Comparison of ENCODE assay signal across 12 cellular contexts in the genomic region with DNA sequence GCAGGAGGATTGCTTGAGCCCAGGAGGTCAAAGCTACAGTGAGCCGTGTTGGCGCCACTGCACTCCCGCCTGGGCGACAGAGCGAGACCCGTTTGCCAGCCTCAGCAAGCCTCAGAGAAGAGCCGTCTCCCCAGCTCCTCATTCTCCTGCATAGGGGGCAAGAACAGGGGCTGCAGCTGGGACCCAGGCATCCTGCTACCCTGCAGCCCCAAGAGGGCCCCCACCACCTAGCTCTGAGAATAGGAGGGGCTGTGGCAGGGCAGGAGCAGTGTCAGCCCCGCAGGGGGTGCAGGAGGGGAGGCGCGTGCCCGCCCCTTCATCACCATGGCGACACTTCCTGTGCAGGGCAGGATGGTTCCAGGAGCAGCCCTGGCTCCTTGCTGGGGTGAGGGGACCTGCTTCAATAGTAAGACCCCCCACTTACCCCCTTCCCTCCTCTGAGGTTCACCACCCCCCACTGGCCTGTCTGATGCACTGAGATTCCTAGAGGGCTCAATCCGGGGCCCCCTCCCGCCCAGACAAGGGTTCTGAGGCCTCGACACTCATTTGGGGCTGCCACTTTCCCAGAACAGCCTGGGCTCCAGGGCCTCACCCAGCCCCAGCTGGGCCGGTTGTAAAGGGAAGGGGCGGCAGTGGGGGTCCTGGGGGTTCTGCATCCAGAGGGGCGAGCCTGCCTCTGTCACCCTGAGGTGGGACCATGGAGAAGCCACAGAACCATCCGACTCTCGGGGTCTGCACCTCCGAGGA. TPM values are rescaled to one million over a fixed set of nuclear protein-coding genes. Genes with fewer than 3 reads are reported as not detected.
DNase-seq lines count a peak whose midpoint lies in the region; ATAC-seq and TF ChIP-seq lines count a peak whose summit lies in the region.
"Had no signal": no experiment of that assay in that cellular context is flagged by ENCODE, and none has a peak within 500 bp of the region (broad histone marks: within the 10 kb centered on the region; RNA-seq: fewer than 3 reads in every experiment).

No MANE protein-coding gene starts in this region.

- H3K9ac ChIP-seq in fibroblast of lung (ENCODE audit: insufficient read depth, low read length), result no peak overlapping the region

- H2AFZ ChIP-seq in fibroblast of lung (ENCODE audit: low read length), result no peak overlapping the region

- H3K4me3 ChIP-seq in fibroblast of lung (replicated peaks in 1 of 4; ENCODE audit: control extremely low read depth in 1 of 4, insufficient read depth in 1 of 4, low read depth in 3 of 4, low read length in 4 of 4), result no peak overlapping the region
- H3K4me3 ChIP-seq in skin epidermis, result no peak overlapping the region
- H3K4me3 ChIP-seq: heart left ventricle had no signal

- H3K79me2 ChIP-seq in fibroblast of lung (ENCODE audit: control insufficient read depth, insufficient read depth, low read length), result no peaks in the 10 kb centered on the region

- TF ChIP-seq CTCF in fibroblast of lung (conservative IDR thresholded peaks at IDR 0.05 in 1 of 2, IDR thresholded peaks at IDR 0.05 in 1 of 2; ENCODE audit: low read depth in 1 of 2, low read length in 2 of 2), result no peak

- H3K4me2 ChIP-seq in fibroblast of lung (ENCODE audit: extremely low read depth, insufficient read depth, low read length), result no peak overlapping the region

- DNase-seq in EH (ENCODE audit: low read depth) (peak; percentile 39), NCI-H1092 (lab: John Stamatoyannopoulos, UW) (peak; percentile 12), fibroblast of lung (ENCODE audit: low read depth in 2 of 2) (no peak)
- DNase-seq: activated gamma-delta T cell, DMS79, NCI-H1694 treated with DMSO at 0.1 percent for 48 hours had no signal

- peaks cover 11% of the 10 kb centered on the region for H3K36me3 ChIP-seq in fibroblast of lung (ENCODE audit: control insufficient read depth, insufficient read depth, low read length)

- no peaks in the 10 kb centered on the region for H3K9me3 ChIP-seq in fibroblast of lung (ENCODE audit: control insufficient read depth, insufficient read depth, low read depth, low read length)
- H3K9me3 ChIP-seq: heart left ventricle, neutrophil had no signal

- peak overlapping the region; percentile 78 for H3K27ac ChIP-seq in fibroblast of lung (ENCODE audit: insufficient read depth, low read length)
- peak overlapping the region in 16 of 21 experiments; percentile 9 to 81 (median 56) for H3K27ac ChIP-seq in skin epidermis
- H3K27ac ChIP-seq: neutrophil had no signal

- H4K20me1 ChIP-seq in fibroblast of lung (ENCODE audit: control insufficient read depth, extremely low read depth, insufficient read depth, low read length), result no peaks in the 10 kb centered on the region

- no peaks in the 10 kb centered on the region for H3K27me3 ChIP-seq in fibroblast of lung (ENCODE audit: control insufficient read depth, insufficient read depth, low read length)
- H3K27me3 ChIP-seq: heart left ventricle, neutrophil had no signal

- peaks cover 55% of the 10 kb centered on the region for H3K4me1 ChIP-seq in fibroblast of lung (ENCODE audit: control insufficient read depth, extremely low read depth, insufficient read depth, low read length)

- ATAC-seq in HG03378 (IDR thresholded peaks at IDR 0.05; ENCODE audit: unreplicated experiment) (no peak), GM18520 (IDR thresholded peaks at IDR 0.05; ENCODE audit: unreplicated experiment) (no peak), GM19035 (IDR thresholded peaks at IDR 0.05; ENCODE audit: unreplicated experiment) (no peak)

RNA-seq across cellular contexts. Expression of a gene that starts 20.2 kb away (rescaled TPM):
- total RNA-seq in fibroblast of lung, result 57.0 and 79.4 TPM in 2 replicates
- polyA plus RNA-seq in fibroblast of lung, result 30.6 and 61.9 TPM in 2 replicates
- polyA plus RNA-seq in fibroblast of lung (2012), result 85.6 and 136 TPM in 2 replicates
- 42.0 and 88.8 TPM in 2 replicates for polyA minus RNA-seq in fibroblast of lung (ENCODE audit: low replicate concordance)

RNA-seq across cellular contexts. Expression of a gene that starts 24.6 kb away (rescaled TPM):
- 5.4 and 11.1 TPM in 2 replicates for total RNA-seq in fibroblast of lung
- 5.6 and 6.1 TPM in 2 replicates for polyA plus RNA-seq in fibroblast of lung
- 7.2 and 8.6 TPM in 2 replicates for polyA plus RNA-seq in fibroblast of lung (2012)
- polyA minus RNA-seq in fibroblast of lung (ENCODE audit: low replicate concordance), result 16.1 and 18.2 TPM in 2 replicates

RNA-seq across cellular contexts. Expression of a gene that starts 33.9 kb away (rescaled TPM):
- total RNA-seq in fibroblast of lung, result 59.8 and 66.1 TPM in 2 replicates
- 27.8 and 39.8 TPM in 2 replicates for polyA plus RNA-seq in fibroblast of lung
- 22.3 and 32.2 TPM in 2 replicates for polyA plus RNA-seq in fibroblast of lung (2012)
- 30.6 and 36.4 TPM in 2 replicates for polyA minus RNA-seq in fibroblast of lung (ENCODE audit: low replicate concordance)

RNA-seq across cellular contexts. Expression of a gene that starts 40.7 kb away (rescaled TPM):
- 24.4 and 34.3 TPM in 2 replicates for total RNA-seq in fibroblast of lung
- 14.8 and 19.9 TPM in 2 replicates for polyA plus RNA-seq in fibroblast of lung
- polyA plus RNA-seq in fibroblast of lung (2012), result 28.6 and 37.1 TPM in 2 replicates
- polyA minus RNA-seq in fibroblast of lung (ENCODE audit: low replicate concordance), result 9.2 and 9.5 TPM in 2 replicates

Comparison
In these comparisons a context has a peak if more than half of its experiments do, and no peak if none do; other contexts are left out.
1. DNase-seq: peak in EH (single experiment) and NCI-H1092 (single experiment); none in fibroblast of lung (0 of 2).